Comparison of ENCODE assay signal across 8 cellular contexts in the genomic region with DNA sequence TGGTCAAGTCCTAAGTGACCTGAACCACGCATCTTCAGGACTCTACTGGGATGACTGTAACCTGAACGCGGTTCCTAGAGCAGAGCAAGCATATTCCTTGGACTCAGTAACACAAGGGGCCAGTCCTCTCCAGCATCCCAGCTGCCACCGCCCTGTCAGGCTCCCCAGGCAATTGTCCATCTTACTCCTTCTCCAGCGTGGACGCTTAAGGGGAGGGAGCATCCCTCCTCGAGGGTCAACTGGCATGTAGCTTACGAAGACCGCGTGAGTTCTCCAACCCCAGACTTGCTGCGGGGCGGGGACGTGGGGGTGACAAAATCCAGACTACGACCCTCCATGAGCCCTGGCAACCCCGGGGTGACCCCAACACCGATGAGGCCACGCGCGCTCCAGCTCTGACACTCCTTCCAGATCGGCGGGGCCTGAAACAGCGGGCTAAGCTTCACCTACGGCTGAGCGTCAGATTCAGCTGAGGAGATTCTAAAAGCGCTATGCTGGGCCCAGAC. TPM values are rescaled to one million over a fixed set of nuclear protein-coding genes. Genes with fewer than 3 reads are reported as not detected.
DNase-seq lines count a peak whose midpoint lies in the region; ATAC-seq and TF ChIP-seq lines count a peak whose summit lies in the region.

No MANE protein-coding gene starts in this region.

- H3K79me2 ChIP-seq in SK-N-SH (ENCODE audit: insufficient read depth): peaks cover 35% of the 10 kb centered on the region

- ATAC-seq in Right ventricle myocardium inferior: peak; percentile 4
- peak; percentile 4 for ATAC-seq in HG03460 (IDR thresholded peaks at IDR 0.05; ENCODE audit: unreplicated experiment)
- no peak for ATAC-seq in naive thymus-derived CD8-positive, alpha-beta T cell

- no peak for TF ChIP-seq EP300 in SK-N-SH (IDR thresholded peaks at IDR 0.05; ENCODE audit: borderline replicate concordance in 1 of 2, low read depth in 1 of 2, low read length in 1 of 2)

- H3K4me3 ChIP-seq in SK-N-SH (ENCODE audit: low read depth in 2 of 2, low read length in 1 of 2): peak overlapping the region; percentile 65 to 69

- H3K4me3 Mint-ChIP-seq in naive thymus-derived CD8-positive, alpha-beta T cell: peak overlapping the region; percentile 91 to 99 (median 97)

- peak overlapping the region; percentile 91 for H3K4me2 ChIP-seq in SK-N-SH

- H3K27ac ChIP-seq in SK-N-SH (ENCODE audit: low read depth in 2 of 2, low read length in 1 of 2): peak overlapping the region; percentile 61 to 80

- no peaks in the 10 kb centered on the region for H3K27me3 Mint-ChIP-seq in naive thymus-derived CD8-positive, alpha-beta T cell

- 11% methylated on average over 3 of the region's 25 CpGs for WGBS in SK-N-SH (ENCODE audit: low lambda C conversion rate)

- peak overlapping the region; percentile 88 to 98 (median 96) for H3K27ac Mint-ChIP-seq in naive thymus-derived CD8-positive, alpha-beta T cell

- peak; percentile 78 for DNase-seq in Right ventricle myocardium inferior (ENCODE audit: missing footprints)
- DNase-seq in cardiac septum (ENCODE audit: low spot score): no peak
- peak; percentile 52 for DNase-seq in SK-N-SH
- peak; percentile 72 to 77 for DNase-seq in erythroblast (lab: John Stamatoyannopoulos, UW)
- peak in 3 of 10 donors; percentile 1 to 2 (median 1) for DNase-seq in naive thymus-derived CD8-positive, alpha-beta T cell
- DNase-seq in OCI-M2 (lab: John Stamatoyannopoulos, UW; ENCODE audit: unreplicated experiment): no peak
- DNase-seq in NCI-H1930 (lab: John Stamatoyannopoulos, UW): no peak

- intact Hi-C loops in Right ventricle myocardium inferior (cut with DNase I) (no loop called here), cardiac septum (cut with DNase I) (loop anchor here (2.0 kb wide), 1 partner anchor 48 kb away; no protein-coding TSS in a partner anchor)

- no peaks in the 10 kb centered on the region for H3K9me3 Mint-ChIP-seq in naive thymus-derived CD8-positive, alpha-beta T cell

- CTCF ChIA-PET in SK-N-SH (lab: Yijun Ruan, JAX): interaction anchor here (0.6 to 1.6 kb wide), 3 partner anchors 21 to 91 kb away, joined by 3 to 5 read pairs (median 3); no protein-coding TSS in a partner anchor

- no peaks in the 10 kb centered on the region for H3F3A ChIP-seq in SK-N-SH (replicated peaks; ENCODE audit: insufficient read depth)

- no peaks in the 10 kb centered on the region for H3K9me2 ChIP-seq in SK-N-SH

- TF ChIP-seq RAD21 in SK-N-SH (IDR thresholded peaks at IDR 0.05; ENCODE audit: low read length): no peak

- peaks cover 7 to 8% of the 10 kb centered on the region in 2 experiments; a peak in 1 of 4 replicates for H3K4me1 ChIP-seq in SK-N-SH (ENCODE audit: control insufficient read depth in 1 of 2, insufficient read depth in 2 of 2, low read depth in 1 of 2, low read length in 1 of 2)

- no peaks in the 10 kb centered on the region for H3K9me3 ChIP-seq in SK-N-SH

- no peak for TF ChIP-seq POLR2A in erythroblast (IDR thresholded peaks at IDR 0.05; ENCODE audit: low read length)

- H3K27me3 ChIP-seq in SK-N-SH (ENCODE audit: insufficient read depth): no peaks in the 10 kb centered on the region

- no peak for TF ChIP-seq CTCF in SK-N-SH (IDR thresholded peaks at IDR 0.05)

- peaks cover 17 to 40% (median 34%) of the 10 kb centered on the region in 4 donors for H3K4me1 Mint-ChIP-seq in naive thymus-derived CD8-positive, alpha-beta T cell

- POLR2A ChIA-PET in SK-N-SH (lab: Yijun Ruan, JAX): interaction anchor here (0.8 to 1.8 kb wide), 5 partner anchors 14 to 115 kb away, joined by 3 to 5 read pairs (median 4); no protein-coding TSS in a partner anchor
- POLR2A ChIA-PET in naive thymus-derived CD8-positive, alpha-beta T cell (lab: Charles Lee): interaction anchor here (0.8 to 2.7 kb wide), 6 partner anchors 13 to 745 kb away, joined by 3 to 20 read pairs (median 8); a partner anchor contains a TSS

- peak overlapping the region; percentile 82 for H2AFZ ChIP-seq in SK-N-SH (ENCODE audit: low read depth)

- peak overlapping the region; percentile 89 for H3K9ac ChIP-seq in SK-N-SH

- H3K36me3 ChIP-seq in SK-N-SH (replicated peaks in 1 of 2; ENCODE audit: control insufficient read depth in 1 of 2, insufficient read depth in 2 of 2, low read length in 1 of 2): peaks cover 3 to 7% of the 10 kb centered on the region in 2 experiments

- H3K36me3 Mint-ChIP-seq in naive thymus-derived CD8-positive, alpha-beta T cell: peaks cover 4 to 17% (median 4%) of the 10 kb centered on the region in 3 donors

- H4K20me1 ChIP-seq in SK-N-SH (ENCODE audit: insufficient read depth): no peaks in the 10 kb centered on the region

TF ChIP-seq in SK-N-SH, 30 proteins besides CTCF, POLR2A, EP300 and RAD21 (continues in another document):
- TF ChIP-seq SMC3 (IDR thresholded peaks at IDR 0.05; ENCODE audit: low read depth, low read length) (no peak), MXI1 (IDR thresholded peaks at IDR 0.05; ENCODE audit: low read depth, low read length) (no peak), FOXM1 (IDR thresholded peaks at IDR 0.05; ENCODE audit: low read depth) (no peak), TCF12 (IDR thresholded peaks at IDR 0.05) (no peak), RFX5 (IDR thresholded peaks at IDR 0.05; ENCODE audit: low read length) (no peak), NRF1 (IDR thresholded peaks at IDR 0.05; ENCODE audit: low read depth, low read length) (no peak), RXRA (IDR thresholded peaks at IDR 0.05; ENCODE audit: borderline replicate concordance, low read depth) (no peak), RCOR1 (IDR thresholded peaks at IDR 0.05; ENCODE audit: low read length) (no peak), GATA2 (CRISPR knock-in tag; IDR thresholded peaks at IDR 0.05) (no peak), ELF1 (IDR thresholded peaks at IDR 0.05) (no peak), GABPA (IDR thresholded peaks at IDR 0.05; ENCODE audit: low read depth) (no peak), MEF2A (IDR thresholded peaks at IDR 0.05; ENCODE audit: borderline replicate concordance, low read depth) (no peak)
- TF ChIP-seq, protein P1, sequence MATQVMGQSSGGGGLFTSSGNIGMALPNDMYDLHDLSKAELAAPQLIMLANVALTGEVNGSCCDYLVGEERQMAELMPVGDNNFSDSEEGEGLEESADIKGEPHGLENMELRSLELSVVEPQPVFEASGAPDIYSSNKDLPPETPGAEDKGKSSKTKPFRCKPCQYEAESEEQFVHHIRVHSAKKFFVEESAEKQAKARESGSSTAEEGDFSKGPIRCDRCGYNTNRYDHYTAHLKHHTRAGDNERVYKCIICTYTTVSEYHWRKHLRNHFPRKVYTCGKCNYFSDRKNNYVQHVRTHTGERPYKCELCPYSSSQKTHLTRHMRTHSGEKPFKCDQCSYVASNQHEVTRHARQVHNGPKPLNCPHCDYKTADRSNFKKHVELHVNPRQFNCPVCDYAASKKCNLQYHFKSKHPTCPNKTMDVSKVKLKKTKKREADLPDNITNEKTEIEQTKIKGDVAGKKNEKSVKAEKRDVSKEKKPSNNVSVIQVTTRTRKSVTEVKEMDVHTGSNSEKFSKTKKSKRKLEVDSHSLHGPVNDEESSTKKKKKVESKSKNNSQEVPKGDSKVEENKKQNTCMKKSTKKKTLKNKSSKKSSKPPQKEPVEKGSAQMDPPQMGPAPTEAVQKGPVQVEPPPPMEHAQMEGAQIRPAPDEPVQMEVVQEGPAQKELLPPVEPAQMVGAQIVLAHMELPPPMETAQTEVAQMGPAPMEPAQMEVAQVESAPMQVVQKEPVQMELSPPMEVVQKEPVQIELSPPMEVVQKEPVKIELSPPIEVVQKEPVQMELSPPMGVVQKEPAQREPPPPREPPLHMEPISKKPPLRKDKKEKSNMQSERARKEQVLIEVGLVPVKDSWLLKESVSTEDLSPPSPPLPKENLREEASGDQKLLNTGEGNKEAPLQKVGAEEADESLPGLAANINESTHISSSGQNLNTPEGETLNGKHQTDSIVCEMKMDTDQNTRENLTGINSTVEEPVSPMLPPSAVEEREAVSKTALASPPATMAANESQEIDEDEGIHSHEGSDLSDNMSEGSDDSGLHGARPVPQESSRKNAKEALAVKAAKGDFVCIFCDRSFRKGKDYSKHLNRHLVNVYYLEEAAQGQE (IDR thresholded peaks at IDR 0.05; ENCODE audit: low read depth, low read length): no peak
- TF ChIP-seq, protein P2, sequence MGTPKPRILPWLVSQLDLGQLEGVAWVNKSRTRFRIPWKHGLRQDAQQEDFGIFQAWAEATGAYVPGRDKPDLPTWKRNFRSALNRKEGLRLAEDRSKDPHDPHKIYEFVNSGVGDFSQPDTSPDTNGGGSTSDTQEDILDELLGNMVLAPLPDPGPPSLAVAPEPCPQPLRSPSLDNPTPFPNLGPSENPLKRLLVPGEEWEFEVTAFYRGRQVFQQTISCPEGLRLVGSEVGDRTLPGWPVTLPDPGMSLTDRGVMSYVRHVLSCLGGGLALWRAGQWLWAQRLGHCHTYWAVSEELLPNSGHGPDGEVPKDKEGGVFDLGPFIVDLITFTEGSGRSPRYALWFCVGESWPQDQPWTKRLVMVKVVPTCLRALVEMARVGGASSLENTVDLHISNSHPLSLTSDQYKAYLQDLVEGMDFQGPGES (IDR thresholded peaks at IDR 0.05; ENCODE audit: low read depth, low read length): no peak
- TF ChIP-seq, protein P3, sequence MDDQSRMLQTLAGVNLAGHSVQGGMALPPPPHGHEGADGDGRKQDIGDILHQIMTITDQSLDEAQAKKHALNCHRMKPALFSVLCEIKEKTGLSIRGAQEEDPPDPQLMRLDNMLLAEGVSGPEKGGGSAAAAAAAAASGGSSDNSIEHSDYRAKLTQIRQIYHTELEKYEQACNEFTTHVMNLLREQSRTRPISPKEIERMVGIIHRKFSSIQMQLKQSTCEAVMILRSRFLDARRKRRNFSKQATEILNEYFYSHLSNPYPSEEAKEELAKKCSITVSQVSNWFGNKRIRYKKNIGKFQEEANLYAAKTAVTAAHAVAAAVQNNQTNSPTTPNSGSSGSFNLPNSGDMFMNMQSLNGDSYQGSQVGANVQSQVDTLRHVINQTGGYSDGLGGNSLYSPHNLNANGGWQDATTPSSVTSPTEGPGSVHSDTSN (IDR thresholded peaks at IDR 0.05): no peak
- TF ChIP-seq, protein P4, sequence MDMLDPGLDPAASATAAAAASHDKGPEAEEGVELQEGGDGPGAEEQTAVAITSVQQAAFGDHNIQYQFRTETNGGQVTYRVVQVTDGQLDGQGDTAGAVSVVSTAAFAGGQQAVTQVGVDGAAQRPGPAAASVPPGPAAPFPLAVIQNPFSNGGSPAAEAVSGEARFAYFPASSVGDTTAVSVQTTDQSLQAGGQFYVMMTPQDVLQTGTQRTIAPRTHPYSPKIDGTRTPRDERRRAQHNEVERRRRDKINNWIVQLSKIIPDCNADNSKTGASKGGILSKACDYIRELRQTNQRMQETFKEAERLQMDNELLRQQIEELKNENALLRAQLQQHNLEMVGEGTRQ (IDR thresholded peaks at IDR 0.05; ENCODE audit: borderline replicate concordance, low read depth, low read length): no peak

RNA-seq across cellular contexts. Expression of a gene that starts 0.9 kb away (rescaled TPM):
- total RNA-seq in Right ventricle myocardium inferior: 58.1 TPM
- 46.3 TPM for total RNA-seq in cardiac septum
- polyA plus RNA-seq in SK-N-SH (2012; rRNA removed): 26.8 and 31.0 TPM in 2 replicates
- polyA plus RNA-seq in SK-N-SH (2012; cell fraction: cytosol; rRNA removed): 24.2 and 28.5 TPM in 2 replicates
- polyA plus RNA-seq in SK-N-SH (2012; cell fraction: nucleus; rRNA removed): 30.0 and 47.5 TPM in 2 replicates
- total RNA-seq in naive thymus-derived CD8-positive, alpha-beta T cell: 10 to 100 TPM; 32.6 to 38.6 TPM
- polyA plus RNA-seq in naive thymus-derived CD8-positive, alpha-beta T cell: 10 to 100 TPM; 34.9 to 44.2 (median 41.2) TPM

Comparison
In these comparisons a context has a peak if more than half of its experiments do, and no peak if none do; other contexts are left out.
1. DNase-seq: peak in Right ventricle myocardium inferior (single experiment), SK-N-SH (single experiment) and erythroblast (2 of 2); none in cardiac septum (single experiment), OCI-M2 (single experiment) and NCI-H1930 (0 of 2).
2. ATAC-seq: peak in Right ventricle myocardium inferior (single experiment) and HG03460 (single experiment); none in naive thymus-derived CD8-positive, alpha-beta T cell (0 of 2).